In genomic region chr14:22508150-22508457, GRCh38 we compare ENCODE assay signal across 20 cellular contexts.
DNase-seq lines count a peak whose midpoint lies in the region; ATAC-seq, FAIRE-seq and TF ChIP-seq lines count a peak whose summit lies in the region.
"Had no signal": no experiment of that assay in that cellular context is flagged by ENCODE, and none has a peak within 500 bp of the region (broad histone marks: within the 10 kb centered on the region; RNA-seq: fewer than 3 reads in every experiment).

No MANE protein-coding gene starts in this region.

- peaks cover 71% of the 10 kb centered on the region for H3K4me1 Mint-ChIP-seq in T-helper 1 cell treated with Interleukin-12 subunit alpha and Interleukin-12 subunit beta and Interleukin-4 antibody, amounts not matched to agents 30 μg/mL and 1 μg/mL, for 36 hours (ENCODE audit: low read depth)
- H3K4me1 Mint-ChIP-seq in activated T-helper 17 cell treated with anti-CD3 and anti-CD28 coated beads, Interleukin-2, amount 50 U/mL, for 72 hours: peaks cover 8% of the 10 kb centered on the region
- H3K4me1 Mint-ChIP-seq in nephron: peaks cover 45% of the 10 kb centered on the region

- peaks cover 86% of the 10 kb centered on the region for H3K36me3 Mint-ChIP-seq in T-helper 1 cell treated with Interleukin-12 subunit alpha and Interleukin-12 subunit beta and Interleukin-4 antibody, amounts not matched to agents 30 μg/mL and 1 μg/mL, for 36 hours (ENCODE audit: low read depth)
- peaks cover 100% of the 10 kb centered on the region for H3K36me3 Mint-ChIP-seq in activated T-helper 17 cell treated with anti-CD3 and anti-CD28 coated beads, Interleukin-2, amount 50 U/mL, for 72 hours (ENCODE audit: low read depth)
- no peaks in the 10 kb centered on the region for H3K36me3 Mint-ChIP-seq in nephron (ENCODE audit: low read depth)

- TF ChIP-seq POLR2A in GM12891 (IDR thresholded peaks at IDR 0.05; ENCODE audit: low read depth, low read length): no peak

- peak overlapping the region; percentile 93 for H3K27ac Mint-ChIP-seq in T-helper 1 cell treated with Interleukin-12 subunit alpha and Interleukin-12 subunit beta and Interleukin-4 antibody, amounts not matched to agents 30 μg/mL and 1 μg/mL, for 36 hours
- peak overlapping the region; percentile 98 for H3K27ac Mint-ChIP-seq in activated T-helper 17 cell treated with anti-CD3 and anti-CD28 coated beads, Interleukin-2, amount 50 U/mL, for 72 hours
- peak overlapping the region; percentile 85 to 99 (median 87) for H3K27ac Mint-ChIP-seq in nephron

- FAIRE-seq in GM12891 (lab: Jason Lieb, UNC): peak; percentile 28
- FAIRE-seq: astrocyte, keratinocyte, RCC 7860 had no signal

- H3K4me3 Mint-ChIP-seq in T-helper 1 cell treated with Interleukin-12 subunit alpha and Interleukin-12 subunit beta and Interleukin-4 antibody, amounts not matched to agents 30 μg/mL and 1 μg/mL, for 36 hours: peak overlapping the region; percentile 87
- H3K4me3 Mint-ChIP-seq in activated T-helper 17 cell treated with anti-CD3 and anti-CD28 coated beads, Interleukin-2, amount 50 U/mL, for 72 hours: peak overlapping the region; percentile 88
- peak overlapping the region; percentile 22 to 71 (median 57) for H3K4me3 Mint-ChIP-seq in nephron

- no peak for DNase-seq in T-helper 1 cell
- DNase-seq in GM12891 (ENCODE audit: insufficient read length, low spot score): no peak
- DNase-seq: 8988T, cortex of kidney, esophagus squamous epithelium, heart left ventricle, NCI-H2081 treated with DMSO at 0.1 percent for 48 hours, NCI-H526 treated with DMSO at 0.1 percent for 48 hours, sigmoid colon, SW 1271, thyroid gland had no signal

- no peaks in the 10 kb centered on the region for H3K9me3 Mint-ChIP-seq in T-helper 1 cell treated with Interleukin-12 subunit alpha and Interleukin-12 subunit beta and Interleukin-4 antibody, amounts not matched to agents 30 μg/mL and 1 μg/mL, for 36 hours
- H3K9me3 Mint-ChIP-seq in activated T-helper 17 cell treated with anti-CD3 and anti-CD28 coated beads, Interleukin-2, amount 50 U/mL, for 72 hours: no peaks in the 10 kb centered on the region
- no peaks in the 10 kb centered on the region for H3K9me3 Mint-ChIP-seq in nephron

- H3K27me3 Mint-ChIP-seq in T-helper 1 cell treated with Interleukin-12 subunit alpha and Interleukin-12 subunit beta and Interleukin-4 antibody, amounts not matched to agents 30 μg/mL and 1 μg/mL, for 36 hours (ENCODE audit: low read depth): no peaks in the 10 kb centered on the region
- no peaks in the 10 kb centered on the region for H3K27me3 Mint-ChIP-seq in activated T-helper 17 cell treated with anti-CD3 and anti-CD28 coated beads, Interleukin-2, amount 50 U/mL, for 72 hours
- peaks cover 7% of the 10 kb centered on the region for H3K27me3 Mint-ChIP-seq in nephron (ENCODE audit: low read depth)

- no peak for TF ChIP-seq CTCF in nephron (IDR thresholded peaks at IDR 0.05; ENCODE audit: unreplicated experiment in 3 of 3)

- ATAC-seq in activated T-helper 17 cell treated with anti-CD3 and anti-CD28 coated beads, Interleukin-2, amount 50 U/mL, for 72 hours (replicated peaks): no peak
- ATAC-seq in GM21576 (IDR thresholded peaks at IDR 0.05; ENCODE audit: unreplicated experiment) (no peak), GM21381 (IDR thresholded peaks at IDR 0.05; ENCODE audit: unreplicated experiment) (no peak), GM19397 (IDR thresholded peaks at IDR 0.05; ENCODE audit: unreplicated experiment) (no peak)
- ATAC-seq: heart left ventricle had no signal

TF ChIP-seq in GM12891, 5 proteins besides CTCF, POLR2A, EP300 and RAD21:
- TF ChIP-seq PAX5 (IDR thresholded peaks at IDR 0.05; ENCODE audit: insufficient read depth, low read length, severe bottlenecking): no peak
- TF ChIP-seq POU2F2 (IDR thresholded peaks at IDR 0.05; ENCODE audit: low read depth, low read length): no peak
- no peak for TF ChIP-seq POLR2AphosphoS5 (IDR thresholded peaks at IDR 0.05; ENCODE audit: low read depth, low read length)
- no peak for TF ChIP-seq SPI1 (IDR thresholded peaks at IDR 0.05; ENCODE audit: low read depth, low read length)
- TF ChIP-seq TAF1 (IDR thresholded peaks at IDR 0.05; ENCODE audit: low read depth, low read length): no peak
TF ChIP-seq in GM12891: peak in this region for 0.
